In genomic region chr6:69337301-69337700, GRCh38 we compare ENCODE assay signal across 20 cellular contexts.
"Had no signal": no experiment of that assay in that cellular context is flagged by ENCODE, and none has a peak within 500 bp of the region (broad histone marks: within the 10 kb centered on the region; RNA-seq: fewer than 3 reads in every experiment).

No MANE protein-coding gene starts in this region.

- H3K27ac ChIP-seq: neutrophil, pancreas, stomach, thyroid gland, vagina had no signal

- H3K9me3 ChIP-seq: mucosa of descending colon, neutrophil, stomach, thyroid gland, vagina had no signal

- H3K27me3 ChIP-seq: neutrophil, pancreas, stomach, thyroid gland, vagina had no signal

- H3K4me1 ChIP-seq: pancreas, stomach, thyroid gland, vagina had no signal

- H3K36me3 ChIP-seq: neutrophil, pancreas, stomach, thyroid gland, vagina had no signal

- ATAC-seq: effector memory CD8-positive, alpha-beta T cell; left lobe of liver; mucosa of descending colon; natural killer cell treated with Interleukin-12 subunit alpha and Interleukin-12 subunit beta and Interleukin-15 and Interleukin-18, amount 100 ng/mL, for 72 hours; pancreas; sciatic nerve; stimulated activated effector memory CD8-positive, alpha-beta T cell treated with anti-CD3 and anti-CD28 coated beads, Interleukin-12 subunit alpha, Interleukin-12 subunit beta, amount 100 ng/mL, for 72 hours had no signal

- DNase-seq: cortex of kidney; effector memory CD8-positive, alpha-beta T cell; kidney; mesenchymal stem cell; mucosa of descending colon; naive B cell; pancreas; stimulated activated CD4-positive, alpha-beta T cell treated with anti-CD3 and anti-CD28 coated beads, Interleukin-2, amount 100 ng/mL, for 24 hours; stimulated activated CD4-positive, alpha-beta T cell treated with anti-CD3 and anti-CD28 coated beads, Interleukin-4, amount 100 ng/mL, for 24 hours; stimulated activated naive CD4-positive, alpha-beta T cell treated with Interleukin-2 at 50 U/mL for 16 hours; stomach; thyroid gland; trophoblast cell had no signal

- H3K4me3 ChIP-seq: lung, mucosa of descending colon, pancreas, stomach, thyroid gland, vagina had no signal
